Comparison of ENCODE assay signal across 27 cellular contexts in the genomic region with DNA sequence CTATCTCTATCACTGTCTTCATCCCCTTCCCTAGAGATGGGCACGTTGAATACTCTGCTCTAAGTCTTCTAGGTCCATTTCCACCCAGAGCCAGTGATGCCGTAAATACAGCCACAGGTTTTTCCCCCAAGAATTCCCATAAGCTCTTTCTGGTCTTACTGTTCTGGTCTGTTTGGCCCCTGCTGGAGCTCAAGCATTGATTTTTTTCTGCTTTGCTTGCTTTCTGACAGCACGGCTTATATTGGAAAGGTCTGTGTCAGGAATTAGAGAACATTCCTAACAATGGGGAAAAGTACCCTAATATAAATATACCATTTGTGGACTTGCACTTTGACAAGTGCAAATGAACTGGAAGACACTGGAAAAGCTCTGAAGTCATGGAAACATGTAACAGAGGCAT.
"Had no signal": no experiment of that assay in that cellular context is flagged by ENCODE, and none has a peak within 500 bp of the region (broad histone marks: within the 10 kb centered on the region; RNA-seq: fewer than 3 reads in every experiment).

No MANE protein-coding gene starts in this region.

- H3K27ac ChIP-seq: stomach, suprapubic skin, testis, thoracic aorta, thyroid gland, tibial artery, tibial nerve, transverse colon, upper lobe of left lung, upper lobe of right lung, uterus, vagina had no signal

- H3K4me1 ChIP-seq: stomach, testis, thyroid gland, tibial artery, tibial nerve, transverse colon, upper lobe of left lung, upper lobe of right lung, uterus, vagina had no signal

- ATAC-seq: stimulated activated effector memory CD8-positive, alpha-beta T cell treated with anti-CD3 and anti-CD28 coated beads, Interleukin-12 subunit alpha, Interleukin-12 subunit beta, amount 100 ng/mL, for 72 hours; stimulated activated memory B cell treated with anti-CD40 and anti-IgM and Interleukin-4, amounts not matched to agents 10 μg/mL and 1 μg/mL and 100 μg/mL, for 72 hours; stimulated activated naive B cell treated with anti-CD40 and anti-IgM and Interleukin-4, amounts not matched to agents 10 μg/mL and 1 μg/mL and 100 μg/mL, for 72 hours; stimulated activated naive CD8-positive, alpha-beta T cell treated with anti-CD3 and anti-CD28 coated beads, Interleukin-15, amount 100 ng/mL, for 72 hours; stimulated activated naive CD8-positive, alpha-beta T cell treated with anti-CD3 and anti-CD28 coated beads, Interleukin-15, Interleukin-2, amounts not matched to agents 100 U/mL and 50 U/mL, for 24 hours; upper lobe of right lung had no signal

- H3K9me3 ChIP-seq: stomach, suprapubic skin, testis, thoracic aorta, thyroid gland, tibial artery, tibial nerve, transverse colon, upper lobe of left lung, upper lobe of right lung, uterus, vagina had no signal

- H3K4me3 ChIP-seq: stomach, suprapubic skin, testis, thoracic aorta, thyroid gland, tibial artery, tibial nerve, transverse colon, upper lobe of left lung, upper lobe of right lung, uterus, vagina had no signal

- H3K27me3 ChIP-seq: stomach, suprapubic skin, testis, thyroid gland, tibial artery, tibial nerve, transverse colon, upper lobe of left lung, upper lobe of right lung, uterus, vagina had no signal

- FAIRE-seq: urothelium cell line had no signal

- DNase-seq: stimulated activated CD4-positive, alpha-beta T cell treated with anti-CD3 and anti-CD28 coated beads, Interleukin-2, amount 100 ng/mL, for 48 hours; stimulated activated CD4-positive, alpha-beta T cell treated with anti-CD3 and anti-CD28 coated beads, Interleukin-4, amount 100 ng/mL, for 1 hour; stimulated activated CD4-positive, alpha-beta T cell treated with anti-CD3 and anti-CD28 coated beads, Interleukin-4, amount 100 ng/mL, for 24 hours; stimulated activated CD4-positive, alpha-beta T cell treated with anti-CD3 and anti-CD28 coated beads, Interleukin-4, amount 100 ng/mL, for 4 hours; stimulated activated CD8-positive, alpha-beta memory T cell treated with anti-CD3 and anti-CD28 coated beads, Interleukin-4, amount 100 ng/mL, for 48 hours; stimulated activated naive B cell treated with anti-CD40 and anti-IgM and Interleukin-4, amounts not matched to agents 10 μg/mL and 1 μg/mL and 100 μg/mL, for 72 hours; stimulated activated naive CD4-positive, alpha-beta T cell; stimulated activated naive CD4-positive, alpha-beta T cell treated with Interleukin-2 at 50 U/mL for 16 hours; stimulated activated naive CD8-positive, alpha-beta T cell treated with anti-CD3 and anti-CD28 coated beads, Interleukin-15, amount 100 ng/mL, for 72 hours; stimulated activated naive CD8-positive, alpha-beta T cell treated with anti-CD3 and anti-CD28 coated beads, Interleukin-15, Interleukin-2, amounts not matched to agents 100 U/mL and 50 U/mL, for 24 hours; stomach; substantia nigra; testis; thyroid gland; tibial artery; transverse colon; trophoblast cell; upper lobe of left lung; upper lobe of right lung; uterus had no signal

- H3K36me3 ChIP-seq: stomach, suprapubic skin, thoracic aorta, thyroid gland, tibial artery, tibial nerve, transverse colon, upper lobe of left lung, upper lobe of right lung, uterus, vagina had no signal
